ENCODE assay signal across 14 cellular contexts in the genomic region with DNA sequence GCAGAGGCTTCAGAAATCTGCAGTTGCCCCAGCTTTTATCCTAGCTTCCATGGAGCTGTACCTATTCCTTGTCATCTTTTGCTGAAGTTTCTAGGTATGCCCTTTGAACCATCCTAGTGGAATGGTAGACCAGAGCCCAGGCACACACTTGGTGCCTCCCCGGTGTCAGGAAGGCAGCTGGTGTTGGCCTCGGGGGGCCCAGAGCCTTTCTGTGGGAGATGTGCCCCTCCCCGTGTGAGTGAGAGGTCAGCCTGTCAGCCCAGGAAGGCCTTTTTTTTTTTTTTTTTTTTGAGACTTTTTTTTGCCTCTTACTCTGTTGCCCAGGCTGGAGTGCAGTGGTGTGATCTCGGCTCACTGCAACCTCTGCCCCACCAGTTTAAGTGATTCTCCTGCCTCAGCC. TPM values are rescaled to one million over a fixed set of nuclear protein-coding genes. Genes with fewer than 3 reads are reported as not detected.
DNase-seq lines count a peak whose midpoint lies in the region; ATAC-seq and TF ChIP-seq lines count a peak whose summit lies in the region.
"Had no signal": no experiment of that assay in that cellular context is flagged by ENCODE, and none has a peak within 500 bp of the region (broad histone marks: within the 10 kb centered on the region; RNA-seq: fewer than 3 reads in every experiment).

No MANE protein-coding gene starts in this region.

- intact Hi-C loops in cardiac septum (cut with DNase I) = no loop called here
- intact Hi-C loops in left ventricle myocardium inferior (cut with micrococcal nuclease) = no loop called here
- intact Hi-C loops in natural killer cell (cut with micrococcal nuclease) = loop anchor here (1.0 to 10.0 kb wide), 3 partner anchors 7 to 141 kb away; no protein-coding TSS in a partner anchor
- intact Hi-C loops in Caco-2 (cut with micrococcal nuclease; ENCODE audit: unreplicated experiment) = no loop called here
- intact Hi-C loops in body of pancreas (cut with DNase I) = no loop called here

- POLR2A ChIA-PET in Caco-2 (lab: Charles Lee) = no interaction called here

- H3K27ac ChIP-seq in left ventricle myocardium inferior (replicated peaks) = no peak overlapping the region
- no peak overlapping the region for H3K27ac ChIP-seq in body of pancreas

- H3K4me1 Mint-ChIP-seq in natural killer cell (peaks cover 72 to 80% of the 10 kb centered on the region in 2 donors), Caco-2 (ENCODE audit: low read depth, unreplicated experiment) (peaks cover 6% of the 10 kb centered on the region)

- H3K36me3 ChIP-seq in left ventricle myocardium inferior (peaks cover 71% of the 10 kb centered on the region), adipocyte (ENCODE audit: control insufficient read depth, insufficient read depth, low read length, severe bottlenecking) (peaks cover 55% of the 10 kb centered on the region), Caco-2 (ENCODE audit: control insufficient read depth, insufficient read depth, low read length) (peaks cover 5% of the 10 kb centered on the region), body of pancreas (replicated peaks in 1 of 2; ENCODE audit: insufficient read depth in 1 of 2, low read depth in 2 of 2) (peaks cover 4 to 23% of the 10 kb centered on the region in 2 donors)

- CTCF ChIA-PET in Caco-2 (lab: Charles Lee) = interaction anchor here (0.6 kb wide), 1 partner anchor 20 kb away, joined by 4 read pairs; no protein-coding TSS in a partner anchor

- no TSS peak for BruUV-seq in Caco-2 (replicated peaks; lab: Mats Ljungman, UMichigan)

- H3K36me3 Mint-ChIP-seq in natural killer cell = no peaks in the 10 kb centered on the region
- peaks cover 91% of the 10 kb centered on the region for H3K36me3 Mint-ChIP-seq in Caco-2 (ENCODE audit: insufficient read depth, unreplicated experiment)

- ATAC-seq in natural killer cell (no peak), body of pancreas (no peak)
- ATAC-seq: GM12878 had no signal

- H3K9ac ChIP-seq in adipocyte (ENCODE audit: low read length) = peak overlapping the region; percentile 27

- peaks cover 46% of the 10 kb centered on the region for H3K4me1 ChIP-seq in left ventricle myocardium inferior
- H3K4me1 ChIP-seq in adipocyte (ENCODE audit: control insufficient read depth, insufficient read depth, low read length) = peaks cover 60% of the 10 kb centered on the region
- peaks cover 13% of the 10 kb centered on the region for H3K4me1 ChIP-seq in Caco-2
- H3K4me1 ChIP-seq in body of pancreas = peaks cover 36% of the 10 kb centered on the region

- H3K27me3 ChIP-seq in left ventricle myocardium inferior (ENCODE audit: low read depth) = no peaks in the 10 kb centered on the region
- no peaks in the 10 kb centered on the region for H3K27me3 ChIP-seq in adipocyte (replicated peaks; ENCODE audit: control insufficient read depth, insufficient read depth, low read length)
- H3K27me3 ChIP-seq in Caco-2 (replicated peaks; ENCODE audit: control insufficient read depth, insufficient read depth, low read length) = no peaks in the 10 kb centered on the region
- no peaks in the 10 kb centered on the region for H3K27me3 ChIP-seq in body of pancreas

- peak overlapping the region; percentile 89 for H3K4me3 Mint-ChIP-seq in natural killer cell
- H3K4me3 Mint-ChIP-seq in Caco-2 (ENCODE audit: unreplicated experiment) = no peak overlapping the region
- H3K4me3 Mint-ChIP-seq: endodermal cell had no signal

- TF ChIP-seq CTCF in left ventricle myocardium inferior (IDR thresholded peaks at IDR 0.05; ENCODE audit: borderline replicate concordance) (no peak), natural killer cell (IDR thresholded peaks at IDR 0.05) (no peak), Caco-2 (IDR thresholded peaks at IDR 0.05; ENCODE audit: insufficient read depth in 1 of 2, low read depth in 1 of 2, low read length in 1 of 2, severe bottlenecking in 1 of 2, unreplicated experiment in 1 of 2) (no peak), body of pancreas (IDR thresholded peaks at IDR 0.05) (no peak)

- 85 to 97% methylated on average over 4 of the region's 4 CpGs for WGBS in body of pancreas, 2 donors

- H3K27me3 Mint-ChIP-seq in natural killer cell (ENCODE audit: low read depth in 2 of 2) (no peaks in the 10 kb centered on the region), Caco-2 (ENCODE audit: insufficient read depth, unreplicated experiment) (no peaks in the 10 kb centered on the region)

- H3K9me3 ChIP-seq in left ventricle myocardium inferior (replicated peaks) = no peaks in the 10 kb centered on the region
- H3K9me3 ChIP-seq in adipocyte (ENCODE audit: control insufficient read depth, low read length) = no peaks in the 10 kb centered on the region
- no peaks in the 10 kb centered on the region for H3K9me3 ChIP-seq in Caco-2
- H3K9me3 ChIP-seq in body of pancreas = no peaks in the 10 kb centered on the region

- DNase-seq in cardiac septum (ENCODE audit: low spot score) = peak; percentile 26
- no peak for DNase-seq in left ventricle myocardium inferior
- no peak for DNase-seq in adipocyte (ENCODE audit: low read depth)
- no peak for DNase-seq in natural killer cell
- no peak for DNase-seq in occipital lobe (lab: John Stamatoyannopoulos, UW)
- no peak for DNase-seq in Caco-2
- DNase-seq in body of pancreas = no peak
- DNase-seq: AML-193; endodermal cell; hypothalamus; midbrain; NCI-H146; stimulated activated CD4-positive, alpha-beta T cell treated with anti-CD3 and anti-CD28 coated beads, Interleukin-1b, Interleukin-23, amount 100 ng/mL, for 48 hours had no signal

- peak overlapping the region; percentile 94 to 95 for H3K27ac Mint-ChIP-seq in natural killer cell
- H3K27ac Mint-ChIP-seq in Caco-2 (ENCODE audit: unreplicated experiment) = no peak overlapping the region

- H3K9me3 Mint-ChIP-seq in natural killer cell (no peaks in the 10 kb centered on the region), Caco-2 (ENCODE audit: unreplicated experiment) (no peaks in the 10 kb centered on the region)
- H3K9me3 Mint-ChIP-seq: endodermal cell had no signal

- TF ChIP-seq POLR2A in body of pancreas (IDR thresholded peaks at IDR 0.05) = no peak

- H3K4me3 ChIP-seq in left ventricle myocardium inferior = no peak overlapping the region
- H3K4me3 ChIP-seq in adipocyte (ENCODE audit: low read length) = no peak overlapping the region
- H3K4me3 ChIP-seq in Caco-2 (ENCODE audit: low read depth, low read length) = no peak overlapping the region
- H3K4me3 ChIP-seq in body of pancreas = no peak overlapping the region
- H3K4me3 ChIP-seq: GM12878 had no signal

RNA-seq across cellular contexts. Expression of gene MED15, which starts 58.4 kb away (rescaled TPM):
- total RNA-seq in cardiac septum (43.9 TPM), left ventricle myocardium inferior (40.3 TPM), natural killer cell (100 to 1,000 TPM; 269 to 291 (median 270) TPM), occipital lobe (11.9 TPM), Caco-2 (2022) (94.7 and 104 TPM in 2 replicates), body of pancreas (10 to 100 TPM; 31.6 to 36.9 TPM)
